1 cellular context compared by ENCODE assay signal in the genomic region with DNA sequence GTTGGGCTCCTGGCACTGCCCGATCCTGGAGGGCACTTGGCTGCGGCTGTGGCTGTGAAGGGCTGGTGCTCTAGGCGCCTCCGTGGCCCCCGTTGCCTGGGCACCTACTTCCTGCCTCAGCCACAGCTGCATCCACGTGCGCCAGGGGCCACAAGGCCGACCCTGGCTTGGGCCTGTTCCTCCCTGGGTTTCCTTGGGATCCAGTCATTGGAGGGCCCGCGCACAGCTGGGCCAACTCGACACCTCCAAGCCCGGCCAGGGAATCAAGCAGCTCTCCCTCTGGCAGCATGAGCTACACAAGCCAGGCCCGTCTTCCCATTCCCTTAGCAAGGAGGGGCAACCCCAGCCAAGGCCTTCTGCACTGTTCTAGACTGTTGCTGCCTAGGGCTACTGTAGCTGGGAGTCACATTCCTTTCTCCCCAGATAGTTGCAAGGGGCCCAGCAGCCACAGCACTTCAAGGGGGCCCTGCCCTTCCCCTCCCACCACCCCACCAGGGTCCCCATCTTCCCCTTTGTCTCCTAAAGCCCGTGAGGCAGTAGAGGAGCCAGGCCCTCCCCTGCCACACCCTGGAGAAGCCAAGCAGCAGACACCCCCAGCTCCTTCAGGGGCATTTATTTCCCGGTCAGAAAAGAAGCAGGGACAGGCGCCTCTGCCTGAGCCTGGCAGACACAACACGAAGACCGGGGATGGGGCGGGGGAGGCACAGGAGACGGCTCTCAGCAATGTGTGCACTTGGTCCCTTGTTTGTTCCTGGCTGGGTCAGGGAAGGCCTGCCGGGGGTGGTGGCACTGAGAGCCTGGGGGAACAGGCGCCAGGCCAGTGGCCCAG.
TF ChIP-seq lines count a peak whose summit lies in the region.

No MANE protein-coding gene starts in this region.

TF ChIP-seq in HepG2, 621 proteins besides CTCF, POLR2A, EP300 and RAD21 (continued from another document and continues in another):
- TF ChIP-seq, protein P1, sequence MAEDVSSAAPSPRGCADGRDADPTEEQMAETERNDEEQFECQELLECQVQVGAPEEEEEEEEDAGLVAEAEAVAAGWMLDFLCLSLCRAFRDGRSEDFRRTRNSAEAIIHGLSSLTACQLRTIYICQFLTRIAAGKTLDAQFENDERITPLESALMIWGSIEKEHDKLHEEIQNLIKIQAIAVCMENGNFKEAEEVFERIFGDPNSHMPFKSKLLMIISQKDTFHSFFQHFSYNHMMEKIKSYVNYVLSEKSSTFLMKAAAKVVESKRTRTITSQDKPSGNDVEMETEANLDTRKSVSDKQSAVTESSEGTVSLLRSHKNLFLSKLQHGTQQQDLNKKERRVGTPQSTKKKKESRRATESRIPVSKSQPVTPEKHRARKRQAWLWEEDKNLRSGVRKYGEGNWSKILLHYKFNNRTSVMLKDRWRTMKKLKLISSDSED (CRISPR knock-in tag; IDR thresholded peaks at IDR 0.05) = peak; percentile 88
- TF ChIP-seq SKI (IDR thresholded peaks at IDR 0.05; ENCODE audit: partially characterized antibody) = no peak
- peak; percentile 68 for TF ChIP-seq TARDBP (CRISPR knock-in tag; IDR thresholded peaks at IDR 0.05)
- TF ChIP-seq HNRNPLL (IDR thresholded peaks at IDR 0.05; ENCODE audit: low read depth, low read length, poor library complexity, severe bottlenecking) = peak; percentile 49
- peak; percentile 11 for TF ChIP-seq YY1 (IDR thresholded peaks at IDR 0.05; ENCODE audit: insufficient read depth, insufficient replicate concordance, low read depth, low read length)
- TF ChIP-seq HNRNPL (IDR thresholded peaks at IDR 0.05; ENCODE audit: low read depth, low read length) = peak; percentile 94
- 0 out of 2 replicates have a peak, but pooled peaks have one; percentile 38 for TF ChIP-seq DNMT3B (CRISPR knock-in tag; conservative IDR thresholded peaks at IDR 0.05)
- peak; percentile 76; the same call in 1 of the 2 replicates for TF ChIP-seq ZNF790 (CRISPR knock-in tag; IDR thresholded peaks at IDR 0.05; ENCODE audit: borderline replicate concordance)
- peak; percentile 99 for TF ChIP-seq AKAP8 (CRISPR knock-in tag; IDR thresholded peaks at IDR 0.05)
- 0 out of 2 replicates have a peak, but pooled peaks have one; percentile 69 for TF ChIP-seq ZFP36L1 (CRISPR knock-in tag; IDR thresholded peaks at IDR 0.05)
- no peak for TF ChIP-seq SP140L (CRISPR knock-in tag; IDR thresholded peaks at IDR 0.05; ENCODE audit: borderline replicate concordance)
- TF ChIP-seq MIER3 (CRISPR knock-in tag; IDR thresholded peaks at IDR 0.05; ENCODE audit: borderline replicate concordance) = no peak
- TF ChIP-seq ZKSCAN5 (CRISPR knock-in tag; IDR thresholded peaks at IDR 0.05) = no peak; the same call in 1 of the 2 replicates
- TF ChIP-seq, protein P2, sequence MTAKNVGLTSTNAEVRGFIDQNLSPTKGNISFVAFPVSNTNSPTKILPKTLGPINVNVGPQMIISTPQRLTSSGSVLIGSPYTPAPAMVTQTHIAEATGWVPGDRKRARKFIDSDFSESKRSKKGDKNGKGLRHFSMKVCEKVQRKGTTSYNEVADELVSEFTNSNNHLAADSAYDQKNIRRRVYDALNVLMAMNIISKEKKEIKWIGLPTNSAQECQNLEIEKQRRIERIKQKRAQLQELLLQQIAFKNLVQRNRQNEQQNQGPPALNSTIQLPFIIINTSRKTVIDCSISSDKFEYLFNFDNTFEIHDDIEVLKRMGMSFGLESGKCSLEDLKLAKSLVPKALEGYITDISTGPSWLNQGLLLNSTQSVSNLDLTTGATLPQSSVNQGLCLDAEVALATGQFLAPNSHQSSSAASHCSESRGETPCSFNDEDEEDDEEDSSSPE (CRISPR knock-in tag; IDR thresholded peaks at IDR 0.05) = no peak
- TF ChIP-seq, protein P3, sequence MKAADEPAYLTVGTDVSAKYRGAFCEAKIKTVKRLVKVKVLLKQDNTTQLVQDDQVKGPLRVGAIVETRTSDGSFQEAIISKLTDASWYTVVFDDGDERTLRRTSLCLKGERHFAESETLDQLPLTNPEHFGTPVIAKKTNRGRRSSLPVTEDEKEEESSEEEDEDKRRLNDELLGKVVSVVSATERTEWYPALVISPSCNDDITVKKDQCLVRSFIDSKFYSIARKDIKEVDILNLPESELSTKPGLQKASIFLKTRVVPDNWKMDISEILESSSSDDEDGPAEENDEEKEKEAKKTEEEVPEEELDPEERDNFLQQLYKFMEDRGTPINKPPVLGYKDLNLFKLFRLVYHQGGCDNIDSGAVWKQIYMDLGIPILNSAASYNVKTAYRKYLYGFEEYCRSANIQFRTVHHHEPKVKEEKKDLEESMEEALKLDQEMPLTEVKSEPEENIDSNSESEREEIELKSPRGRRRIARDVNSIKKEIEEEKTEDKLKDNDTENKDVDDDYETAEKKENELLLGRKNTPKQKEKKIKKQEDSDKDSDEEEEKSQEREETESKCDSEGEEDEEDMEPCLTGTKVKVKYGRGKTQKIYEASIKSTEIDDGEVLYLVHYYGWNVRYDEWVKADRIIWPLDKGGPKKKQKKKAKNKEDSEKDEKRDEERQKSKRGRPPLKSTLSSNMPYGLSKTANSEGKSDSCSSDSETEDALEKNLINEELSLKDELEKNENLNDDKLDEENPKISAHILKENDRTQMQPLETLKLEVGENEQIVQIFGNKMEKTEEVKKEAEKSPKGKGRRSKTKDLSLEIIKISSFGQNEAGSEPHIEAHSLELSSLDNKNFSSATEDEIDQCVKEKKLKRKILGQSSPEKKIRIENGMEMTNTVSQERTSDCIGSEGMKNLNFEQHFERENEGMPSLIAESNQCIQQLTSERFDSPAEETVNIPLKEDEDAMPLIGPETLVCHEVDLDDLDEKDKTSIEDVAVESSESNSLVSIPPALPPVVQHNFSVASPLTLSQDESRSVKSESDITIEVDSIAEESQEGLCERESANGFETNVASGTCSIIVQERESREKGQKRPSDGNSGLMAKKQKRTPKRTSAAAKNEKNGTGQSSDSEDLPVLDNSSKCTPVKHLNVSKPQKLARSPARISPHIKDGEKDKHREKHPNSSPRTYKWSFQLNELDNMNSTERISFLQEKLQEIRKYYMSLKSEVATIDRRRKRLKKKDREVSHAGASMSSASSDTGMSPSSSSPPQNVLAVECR (CRISPR knock-in tag; IDR thresholded peaks at IDR 0.05; ENCODE audit: borderline replicate concordance) = peak; percentile 43; the same call in 1 of the 2 replicates
- TF ChIP-seq MED8 (CRISPR knock-in tag; IDR thresholded peaks at IDR 0.05; ENCODE audit: insufficient replicate concordance) = peak; percentile 71
- TF ChIP-seq, protein P4, sequence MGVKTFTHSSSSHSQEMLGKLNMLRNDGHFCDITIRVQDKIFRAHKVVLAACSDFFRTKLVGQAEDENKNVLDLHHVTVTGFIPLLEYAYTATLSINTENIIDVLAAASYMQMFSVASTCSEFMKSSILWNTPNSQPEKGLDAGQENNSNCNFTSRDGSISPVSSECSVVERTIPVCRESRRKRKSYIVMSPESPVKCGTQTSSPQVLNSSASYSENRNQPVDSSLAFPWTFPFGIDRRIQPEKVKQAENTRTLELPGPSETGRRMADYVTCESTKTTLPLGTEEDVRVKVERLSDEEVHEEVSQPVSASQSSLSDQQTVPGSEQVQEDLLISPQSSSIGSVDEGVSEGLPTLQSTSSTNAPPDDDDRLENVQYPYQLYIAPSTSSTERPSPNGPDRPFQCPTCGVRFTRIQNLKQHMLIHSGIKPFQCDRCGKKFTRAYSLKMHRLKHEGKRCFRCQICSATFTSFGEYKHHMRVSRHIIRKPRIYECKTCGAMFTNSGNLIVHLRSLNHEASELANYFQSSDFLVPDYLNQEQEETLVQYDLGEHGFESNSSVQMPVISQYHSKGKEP (CRISPR knock-in tag; IDR thresholded peaks at IDR 0.05) = no peak
- TF ChIP-seq ZNF570 (CRISPR knock-in tag; IDR thresholded peaks at IDR 0.05; ENCODE audit: borderline replicate concordance) = no peak
- TF ChIP-seq, protein P5, sequence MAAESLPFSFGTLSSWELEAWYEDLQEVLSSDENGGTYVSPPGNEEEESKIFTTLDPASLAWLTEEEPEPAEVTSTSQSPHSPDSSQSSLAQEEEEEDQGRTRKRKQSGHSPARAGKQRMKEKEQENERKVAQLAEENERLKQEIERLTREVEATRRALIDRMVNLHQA (CRISPR knock-in tag; IDR thresholded peaks at IDR 0.05) = no peak; the same call in 1 of the 2 replicates
- TF ChIP-seq MIER2 (CRISPR knock-in tag; IDR thresholded peaks at IDR 0.05) = no peak
- TF ChIP-seq, protein P6, sequence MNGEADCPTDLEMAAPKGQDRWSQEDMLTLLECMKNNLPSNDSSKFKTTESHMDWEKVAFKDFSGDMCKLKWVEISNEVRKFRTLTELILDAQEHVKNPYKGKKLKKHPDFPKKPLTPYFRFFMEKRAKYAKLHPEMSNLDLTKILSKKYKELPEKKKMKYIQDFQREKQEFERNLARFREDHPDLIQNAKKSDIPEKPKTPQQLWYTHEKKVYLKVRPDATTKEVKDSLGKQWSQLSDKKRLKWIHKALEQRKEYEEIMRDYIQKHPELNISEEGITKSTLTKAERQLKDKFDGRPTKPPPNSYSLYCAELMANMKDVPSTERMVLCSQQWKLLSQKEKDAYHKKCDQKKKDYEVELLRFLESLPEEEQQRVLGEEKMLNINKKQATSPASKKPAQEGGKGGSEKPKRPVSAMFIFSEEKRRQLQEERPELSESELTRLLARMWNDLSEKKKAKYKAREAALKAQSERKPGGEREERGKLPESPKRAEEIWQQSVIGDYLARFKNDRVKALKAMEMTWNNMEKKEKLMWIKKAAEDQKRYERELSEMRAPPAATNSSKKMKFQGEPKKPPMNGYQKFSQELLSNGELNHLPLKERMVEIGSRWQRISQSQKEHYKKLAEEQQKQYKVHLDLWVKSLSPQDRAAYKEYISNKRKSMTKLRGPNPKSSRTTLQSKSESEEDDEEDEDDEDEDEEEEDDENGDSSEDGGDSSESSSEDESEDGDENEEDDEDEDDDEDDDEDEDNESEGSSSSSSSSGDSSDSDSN (CRISPR knock-in tag; IDR thresholded peaks at IDR 0.05) = peak; percentile 37; the same call in 1 of the 2 replicates
- TF ChIP-seq ZNF761 (CRISPR knock-in tag; conservative IDR thresholded peaks at IDR 0.05) = peak; percentile 25
- TF ChIP-seq, protein P7, sequence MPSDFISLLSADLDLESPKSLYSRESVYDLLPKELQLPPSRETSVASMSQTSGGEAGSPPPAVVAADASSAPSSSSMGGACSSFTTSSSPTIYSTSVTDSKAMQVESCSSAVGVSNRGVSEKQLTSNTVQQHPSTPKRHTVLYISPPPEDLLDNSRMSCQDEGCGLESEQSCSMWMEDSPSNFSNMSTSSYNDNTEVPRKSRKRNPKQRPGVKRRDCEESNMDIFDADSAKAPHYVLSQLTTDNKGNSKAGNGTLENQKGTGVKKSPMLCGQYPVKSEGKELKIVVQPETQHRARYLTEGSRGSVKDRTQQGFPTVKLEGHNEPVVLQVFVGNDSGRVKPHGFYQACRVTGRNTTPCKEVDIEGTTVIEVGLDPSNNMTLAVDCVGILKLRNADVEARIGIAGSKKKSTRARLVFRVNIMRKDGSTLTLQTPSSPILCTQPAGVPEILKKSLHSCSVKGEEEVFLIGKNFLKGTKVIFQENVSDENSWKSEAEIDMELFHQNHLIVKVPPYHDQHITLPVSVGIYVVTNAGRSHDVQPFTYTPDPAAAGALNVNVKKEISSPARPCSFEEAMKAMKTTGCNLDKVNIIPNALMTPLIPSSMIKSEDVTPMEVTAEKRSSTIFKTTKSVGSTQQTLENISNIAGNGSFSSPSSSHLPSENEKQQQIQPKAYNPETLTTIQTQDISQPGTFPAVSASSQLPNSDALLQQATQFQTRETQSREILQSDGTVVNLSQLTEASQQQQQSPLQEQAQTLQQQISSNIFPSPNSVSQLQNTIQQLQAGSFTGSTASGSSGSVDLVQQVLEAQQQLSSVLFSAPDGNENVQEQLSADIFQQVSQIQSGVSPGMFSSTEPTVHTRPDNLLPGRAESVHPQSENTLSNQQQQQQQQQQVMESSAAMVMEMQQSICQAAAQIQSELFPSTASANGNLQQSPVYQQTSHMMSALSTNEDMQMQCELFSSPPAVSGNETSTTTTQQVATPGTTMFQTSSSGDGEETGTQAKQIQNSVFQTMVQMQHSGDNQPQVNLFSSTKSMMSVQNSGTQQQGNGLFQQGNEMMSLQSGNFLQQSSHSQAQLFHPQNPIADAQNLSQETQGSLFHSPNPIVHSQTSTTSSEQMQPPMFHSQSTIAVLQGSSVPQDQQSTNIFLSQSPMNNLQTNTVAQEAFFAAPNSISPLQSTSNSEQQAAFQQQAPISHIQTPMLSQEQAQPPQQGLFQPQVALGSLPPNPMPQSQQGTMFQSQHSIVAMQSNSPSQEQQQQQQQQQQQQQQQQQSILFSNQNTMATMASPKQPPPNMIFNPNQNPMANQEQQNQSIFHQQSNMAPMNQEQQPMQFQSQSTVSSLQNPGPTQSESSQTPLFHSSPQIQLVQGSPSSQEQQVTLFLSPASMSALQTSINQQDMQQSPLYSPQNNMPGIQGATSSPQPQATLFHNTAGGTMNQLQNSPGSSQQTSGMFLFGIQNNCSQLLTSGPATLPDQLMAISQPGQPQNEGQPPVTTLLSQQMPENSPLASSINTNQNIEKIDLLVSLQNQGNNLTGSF (CRISPR knock-in tag; IDR thresholded peaks at IDR 0.05) = peak; percentile 45
- no peak for TF ChIP-seq TSC22D2 (CRISPR knock-in tag; IDR thresholded peaks at IDR 0.05; ENCODE audit: borderline replicate concordance)
- TF ChIP-seq HNRNPK (IDR thresholded peaks at IDR 0.05; ENCODE audit: low read depth, low read length, poor library complexity, severe bottlenecking) = peak; percentile 69
- peak; percentile 52; the same call in 1 of the 2 replicates for TF ChIP-seq HES4 (CRISPR knock-in tag; IDR thresholded peaks at IDR 0.05; ENCODE audit: borderline replicate concordance)
- no peak for TF ChIP-seq ZNF205 (CRISPR knock-in tag; IDR thresholded peaks at IDR 0.05)
- TF ChIP-seq, protein P8, sequence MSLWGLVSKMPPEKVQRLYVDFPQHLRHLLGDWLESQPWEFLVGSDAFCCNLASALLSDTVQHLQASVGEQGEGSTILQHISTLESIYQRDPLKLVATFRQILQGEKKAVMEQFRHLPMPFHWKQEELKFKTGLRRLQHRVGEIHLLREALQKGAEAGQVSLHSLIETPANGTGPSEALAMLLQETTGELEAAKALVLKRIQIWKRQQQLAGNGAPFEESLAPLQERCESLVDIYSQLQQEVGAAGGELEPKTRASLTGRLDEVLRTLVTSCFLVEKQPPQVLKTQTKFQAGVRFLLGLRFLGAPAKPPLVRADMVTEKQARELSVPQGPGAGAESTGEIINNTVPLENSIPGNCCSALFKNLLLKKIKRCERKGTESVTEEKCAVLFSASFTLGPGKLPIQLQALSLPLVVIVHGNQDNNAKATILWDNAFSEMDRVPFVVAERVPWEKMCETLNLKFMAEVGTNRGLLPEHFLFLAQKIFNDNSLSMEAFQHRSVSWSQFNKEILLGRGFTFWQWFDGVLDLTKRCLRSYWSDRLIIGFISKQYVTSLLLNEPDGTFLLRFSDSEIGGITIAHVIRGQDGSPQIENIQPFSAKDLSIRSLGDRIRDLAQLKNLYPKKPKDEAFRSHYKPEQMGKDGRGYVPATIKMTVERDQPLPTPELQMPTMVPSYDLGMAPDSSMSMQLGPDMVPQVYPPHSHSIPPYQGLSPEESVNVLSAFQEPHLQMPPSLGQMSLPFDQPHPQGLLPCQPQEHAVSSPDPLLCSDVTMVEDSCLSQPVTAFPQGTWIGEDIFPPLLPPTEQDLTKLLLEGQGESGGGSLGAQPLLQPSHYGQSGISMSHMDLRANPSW (CRISPR knock-in tag; IDR thresholded peaks at IDR 0.05; ENCODE audit: borderline replicate concordance) = peak; percentile 86; the same call in 1 of the 2 replicates
- no peak for TF ChIP-seq HMGA1 (CRISPR knock-in tag; conservative IDR thresholded peaks at IDR 0.05)
